In the genomic region with DNA sequence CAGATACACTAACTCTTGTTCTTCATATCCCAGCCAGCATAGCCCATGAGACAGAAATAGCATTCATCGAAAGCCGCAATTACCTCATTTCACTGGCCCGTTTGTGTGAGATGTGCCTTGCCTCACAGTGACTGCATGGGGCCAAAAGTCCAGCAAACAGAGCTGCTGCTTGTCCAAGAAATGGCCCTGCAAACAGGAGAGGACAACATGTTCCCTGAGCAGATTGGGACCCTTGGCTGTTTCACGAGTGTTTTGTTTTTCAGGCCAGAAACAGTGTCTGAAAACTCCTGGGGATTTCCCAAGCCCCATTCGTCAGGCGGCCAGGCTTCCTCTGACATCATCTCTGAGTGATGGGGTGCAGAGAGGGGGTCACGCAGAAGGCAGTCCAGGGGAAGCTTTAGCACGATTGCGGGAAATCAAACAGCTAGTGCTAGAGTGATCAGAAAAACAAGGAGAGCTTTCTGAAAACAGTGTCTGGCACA, we compare ENCODE assay signal across 1 cellular context.
TF ChIP-seq lines count a peak whose summit lies in the region.

No MANE protein-coding gene starts in this region.

TF ChIP-seq in liver, 16 proteins besides CTCF, POLR2A, EP300 and RAD21 (continued from another document):
- TF ChIP-seq, protein P1, sequence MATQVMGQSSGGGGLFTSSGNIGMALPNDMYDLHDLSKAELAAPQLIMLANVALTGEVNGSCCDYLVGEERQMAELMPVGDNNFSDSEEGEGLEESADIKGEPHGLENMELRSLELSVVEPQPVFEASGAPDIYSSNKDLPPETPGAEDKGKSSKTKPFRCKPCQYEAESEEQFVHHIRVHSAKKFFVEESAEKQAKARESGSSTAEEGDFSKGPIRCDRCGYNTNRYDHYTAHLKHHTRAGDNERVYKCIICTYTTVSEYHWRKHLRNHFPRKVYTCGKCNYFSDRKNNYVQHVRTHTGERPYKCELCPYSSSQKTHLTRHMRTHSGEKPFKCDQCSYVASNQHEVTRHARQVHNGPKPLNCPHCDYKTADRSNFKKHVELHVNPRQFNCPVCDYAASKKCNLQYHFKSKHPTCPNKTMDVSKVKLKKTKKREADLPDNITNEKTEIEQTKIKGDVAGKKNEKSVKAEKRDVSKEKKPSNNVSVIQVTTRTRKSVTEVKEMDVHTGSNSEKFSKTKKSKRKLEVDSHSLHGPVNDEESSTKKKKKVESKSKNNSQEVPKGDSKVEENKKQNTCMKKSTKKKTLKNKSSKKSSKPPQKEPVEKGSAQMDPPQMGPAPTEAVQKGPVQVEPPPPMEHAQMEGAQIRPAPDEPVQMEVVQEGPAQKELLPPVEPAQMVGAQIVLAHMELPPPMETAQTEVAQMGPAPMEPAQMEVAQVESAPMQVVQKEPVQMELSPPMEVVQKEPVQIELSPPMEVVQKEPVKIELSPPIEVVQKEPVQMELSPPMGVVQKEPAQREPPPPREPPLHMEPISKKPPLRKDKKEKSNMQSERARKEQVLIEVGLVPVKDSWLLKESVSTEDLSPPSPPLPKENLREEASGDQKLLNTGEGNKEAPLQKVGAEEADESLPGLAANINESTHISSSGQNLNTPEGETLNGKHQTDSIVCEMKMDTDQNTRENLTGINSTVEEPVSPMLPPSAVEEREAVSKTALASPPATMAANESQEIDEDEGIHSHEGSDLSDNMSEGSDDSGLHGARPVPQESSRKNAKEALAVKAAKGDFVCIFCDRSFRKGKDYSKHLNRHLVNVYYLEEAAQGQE (IDR thresholded peaks at IDR 0.05) = peak; percentile 34
- TF ChIP-seq GABPA (IDR thresholded peaks at IDR 0.05 in 1 of 2, conservative IDR thresholded peaks at IDR 0.05 in 1 of 2) (no peak), RXRA (IDR thresholded peaks at IDR 0.05) (peak; percentile 47 to 88), HNF4G (IDR thresholded peaks at IDR 0.05) (no peak), HNF4A (conservative IDR thresholded peaks at IDR 0.05) (peak in 1 of 2 donors; percentile 91), FOXA2 (IDR thresholded peaks at IDR 0.05) (peak; percentile 41), EGR1 (IDR thresholded peaks at IDR 0.05; ENCODE audit: low read depth in 2 of 2) (peak in 1 of 2 donors; percentile 14), TAF1 (conservative IDR thresholded peaks at IDR 0.05) (no peak), FOXA1 (IDR thresholded peaks at IDR 0.05) (peak; percentile 22), JUND (IDR thresholded peaks at IDR 0.05) (peak in 1 of 2 donors; percentile 87), YY1 (IDR thresholded peaks at IDR 0.05) (peak; percentile 75)
- TF ChIP-seq, protein P2, sequence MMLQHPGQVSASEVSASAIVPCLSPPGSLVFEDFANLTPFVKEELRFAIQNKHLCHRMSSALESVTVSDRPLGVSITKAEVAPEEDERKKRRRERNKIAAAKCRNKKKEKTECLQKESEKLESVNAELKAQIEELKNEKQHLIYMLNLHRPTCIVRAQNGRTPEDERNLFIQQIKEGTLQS (IDR thresholded peaks at IDR 0.05) = peak; percentile 3
- TF ChIP-seq, protein P3, sequence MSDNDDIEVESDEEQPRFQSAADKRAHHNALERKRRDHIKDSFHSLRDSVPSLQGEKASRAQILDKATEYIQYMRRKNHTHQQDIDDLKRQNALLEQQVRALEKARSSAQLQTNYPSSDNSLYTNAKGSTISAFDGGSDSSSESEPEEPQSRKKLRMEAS (IDR thresholded peaks at IDR 0.05) = no peak
